14 cellular contexts compared by ENCODE assay signal in genomic region chr6:74280130-74280692, GRCh38.
A peak's percentile ranks its signal among the peaks of the same experiment; 100 is the strongest.
DNase-seq lines count a peak whose midpoint lies in the region; ATAC-seq, FAIRE-seq and TF ChIP-seq lines count a peak whose summit lies in the region.
"Had no signal": no experiment of that assay in that cellular context is flagged by ENCODE, and none has a peak within 500 bp of the region (broad histone marks: within the 10 kb centered on the region; RNA-seq: fewer than 3 reads in every experiment).

No MANE protein-coding gene starts in this region.

- H3K27me3 ChIP-seq in HepG2 (ENCODE audit: control insufficient read depth in 1 of 2, insufficient read depth in 2 of 2, low read length in 2 of 2) (no peaks in the 10 kb centered on the region), right lobe of liver (no peaks in the 10 kb centered on the region), Panc1 (ENCODE audit: control insufficient read depth, insufficient read depth, low read length) (no peaks in the 10 kb centered on the region), HAP-1 (ENCODE audit: low read depth) (no peaks in the 10 kb centered on the region)

- H3K9ac ChIP-seq in HepG2 (ENCODE audit: insufficient read depth, low read depth, low read length): no peak overlapping the region

- H3K4me1 ChIP-seq in HepG2 (ENCODE audit: insufficient read depth, low read length) (no peaks in the 10 kb centered on the region), right lobe of liver (no peaks in the 10 kb centered on the region), Panc1 (ENCODE audit: control insufficient read depth, insufficient read depth, low read length) (no peaks in the 10 kb centered on the region), HAP-1 (no peaks in the 10 kb centered on the region)

- CTCF ChIA-PET in HepG2 (lab: Yijun Ruan, JAX; ENCODE audit: low intra/inter-chr PET ratio, low total read pairs) (no interaction called here), Panc1 (lab: Charles Lee) (no interaction called here), GM10248 (lab: Yijun Ruan, JAX) (interaction anchor here (1.5 to 2.5 kb wide), 2 partner anchors 10 to 13 kb away, joined by 3 to 11 read pairs; no protein-coding TSS in a partner anchor)

- ATAC-seq in HepG2: no peak
- ATAC-seq in right lobe of liver: no peak
- ATAC-seq in Panc1: no peak
- ATAC-seq in HG02588 (IDR thresholded peaks at IDR 0.05; ENCODE audit: unreplicated experiment): no peak
- ATAC-seq: activated CD8-positive, alpha-beta T cell treated with anti-CD3 and anti-CD28 coated beads, Interleukin-2, amount 10 ng/mL, durations not matched to agents 7 days and 5 days had no signal

- no peak overlapping the region for H3K27ac ChIP-seq in HepG2 (ENCODE audit: extremely low read length, insufficient read depth, low read length)
- no peak overlapping the region for H3K27ac ChIP-seq in right lobe of liver
- H3K27ac ChIP-seq in Panc1 (ENCODE audit: low read length): no peak overlapping the region

- BruUV-seq in HepG2 (replicated peaks; lab: Mats Ljungman, UMichigan) (no TSS peak), Panc1 (replicated peaks; lab: Mats Ljungman, UMichigan) (no TSS peak)

- in situ Hi-C loops in HepG2 (cut with HindIII; ENCODE audit: extremely low pct_ligation_motif_present, low pct_unique_long_range_greater_than_20kb): no loop called here
- in situ Hi-C loops in Panc1 (cut with HindIII; ENCODE audit: low pct_unique_long_range_greater_than_20kb, low sequenced_read_pairs): no loop called here
- in situ Hi-C loops in HAP-1 (cut with MboI; ENCODE audit: low sequenced_read_pairs): no loop called here

- no peak for TF ChIP-seq CTCF in HepG2 (CRISPR knock-in tag; IDR thresholded peaks at IDR 0.05)
- TF ChIP-seq CTCF in right lobe of liver (IDR thresholded peaks at IDR 0.05): no peak
- peak; percentile 15; the same call in 1 of the 2 replicates for TF ChIP-seq CTCF in Panc1 (IDR thresholded peaks at IDR 0.05)
- peak; percentile 20 for TF ChIP-seq CTCF in fibroblast of the aortic adventitia (IDR thresholded peaks at IDR 0.05; ENCODE audit: insufficient read depth, low read length)
- TF ChIP-seq CTCF in GM10248 (IDR thresholded peaks at IDR 0.05; ENCODE audit: control extremely low read depth, extremely low read depth, low read depth, missing control alignments): no peak

- no peak for TF ChIP-seq POLR2A in HepG2 (IDR thresholded peaks at IDR 0.05; ENCODE audit: insufficient read depth in 1 of 2, low read depth in 2 of 2, low read length in 2 of 2)
- TF ChIP-seq POLR2A in right lobe of liver (IDR thresholded peaks at IDR 0.05): no peak

- 25% methylated on average over 6 of the region's 6 CpGs for WGBS in HepG2 (ENCODE audit: low lambda C conversion rate)
- 48% methylated on average over 6 of the region's 6 CpGs for WGBS in right lobe of liver (ENCODE audit: insufficient coverage, low coverage, low lambda C conversion rate, missing lambda C conversion rate)

- TF ChIP-seq RAD21 in HepG2 (CRISPR knock-in tag; IDR thresholded peaks at IDR 0.05): no peak

- H3K36me3 ChIP-seq in HepG2 (replicated peaks in 1 of 2; ENCODE audit: control insufficient read depth in 1 of 2, insufficient read depth in 2 of 2, low read length in 2 of 2) (no peaks in the 10 kb centered on the region), right lobe of liver (no peaks in the 10 kb centered on the region), Panc1 (ENCODE audit: control insufficient read depth, insufficient read depth, low read length) (no peaks in the 10 kb centered on the region), HAP-1 (replicated peaks) (no peaks in the 10 kb centered on the region)

- no peaks in the 10 kb centered on the region for H4K20me1 ChIP-seq in HepG2 (ENCODE audit: insufficient read depth, low read length)

- no peak overlapping the region for H2AFZ ChIP-seq in HepG2 (ENCODE audit: low read length)

- TF ChIP-seq EP300 in HepG2 (IDR thresholded peaks at IDR 0.05; ENCODE audit: low read depth in 2 of 2, low read length in 2 of 2): no peak
- TF ChIP-seq EP300 in HepG2 (CRISPR knock-in tag; IDR thresholded peaks at IDR 0.05; ENCODE audit: borderline replicate concordance): no peak

- H3K4me2 ChIP-seq in HepG2 (ENCODE audit: low read depth, low read length): no peak overlapping the region

- H3K79me2 ChIP-seq in HepG2 (ENCODE audit: insufficient read depth, low read length): no peaks in the 10 kb centered on the region

- DNase-seq in HepG2 (ENCODE audit: low spot score) (no peak), right lobe of liver (no peak), Panc1 (ENCODE audit: low read depth, low spot score) (no peak), fibroblast of the aortic adventitia (ENCODE audit: low read depth) (no peak), GM10248 (ENCODE audit: extremely low spot score) (no peak), SKM-1 treated with dmso at 0.1 percent for 144 hours (lab: John Stamatoyannopoulos, UW; ENCODE audit: unreplicated experiment) (no peak), HAP-1 (ENCODE audit: low spot score in 2 of 2) (no peak)
- DNase-seq: activated CD8-positive, alpha-beta T cell treated with anti-CD3 and anti-CD28 coated beads, Interleukin-2, amount 10 ng/mL, durations not matched to agents 7 days and 5 days; Kasumi-1; midbrain; NCI-H1694 treated with DMSO at 0.1 percent for 48 hours; NCI-H510A had no signal

- no peak for FAIRE-seq in HepG2 (lab: Jason Lieb, UNC)
- FAIRE-seq: islet of Langerhans had no signal

- POLR2A ChIA-PET in HepG2 (lab: Yijun Ruan, JAX): no interaction called here
- POLR2A ChIA-PET in Panc1 (lab: Charles Lee): no interaction called here
- POLR2A ChIA-PET in GM10248 (lab: Yijun Ruan, JAX): no interaction called here

- intact Hi-C loops in HepG2 (cut with micrococcal nuclease; ENCODE audit: unreplicated experiment) (no loop called here), right lobe of liver (cut with DNase I) (no loop called here), Panc1 (cut with micrococcal nuclease; ENCODE audit: unreplicated experiment) (no loop called here)

- H3K4me3 ChIP-seq in HepG2 (replicated peaks in 1 of 3; ENCODE audit: insufficient read depth in 1 of 3, low read depth in 2 of 3, low read length in 3 of 3) (no peak overlapping the region), right lobe of liver (no peak overlapping the region), Panc1 (ENCODE audit: low read depth in 2 of 2, low read length in 2 of 2) (no peak overlapping the region), fibroblast of the aortic adventitia (ENCODE audit: low read depth, low read length) (no peak overlapping the region), HAP-1 (no peak overlapping the region)

- H3K9me3 ChIP-seq in HepG2 (ENCODE audit: low read length) (no peaks in the 10 kb centered on the region), right lobe of liver (no peaks in the 10 kb centered on the region), Panc1 (ENCODE audit: control insufficient read depth, insufficient read depth, low read depth, low read length) (no peaks in the 10 kb centered on the region), HAP-1 (no peaks in the 10 kb centered on the region)

TF ChIP-seq in HepG2, 621 proteins besides CTCF, POLR2A, EP300 and RAD21:
- TF ChIP-seq ZBTB3 (CRISPR knock-in tag; IDR thresholded peaks at IDR 0.05; ENCODE audit: borderline replicate concordance, low read depth): no peak
- TF ChIP-seq STAG1 (CRISPR knock-in tag; IDR thresholded peaks at IDR 0.05): peak; percentile 20; the same call in 1 of the 2 replicates
- TF ChIP-seq ZNF768 (CRISPR knock-in tag; IDR thresholded peaks at IDR 0.05): no peak

Comparison
In these comparisons a context has a peak if more than half of its experiments do, and no peak if none do; other contexts are left out.
1. CTCF ChIP-seq: peak in Panc1 (single experiment) and fibroblast of the aortic adventitia (single experiment); none in HepG2 (single experiment), right lobe of liver (0 of 4) and GM10248 (single experiment).